ENCODE assay signal across 8 cellular contexts in the genomic region with DNA sequence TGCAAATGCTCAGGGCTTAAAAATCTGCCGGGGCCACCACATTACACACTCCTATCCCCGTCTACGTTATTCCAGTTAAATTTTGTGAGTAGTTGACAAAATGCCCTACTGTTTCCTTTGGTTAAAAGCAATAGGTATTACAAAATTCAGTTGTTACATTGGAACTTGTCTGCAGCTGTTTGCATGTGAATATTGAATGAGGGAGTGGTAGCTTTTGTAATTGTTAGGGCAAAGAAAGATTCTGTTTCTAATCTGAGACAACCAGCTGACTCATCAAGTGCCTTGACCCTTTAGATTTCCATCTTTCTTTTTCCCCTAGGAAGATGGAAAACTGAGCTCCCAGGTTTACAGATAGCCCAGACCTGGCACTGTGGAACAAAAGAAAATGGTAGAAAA. TPM values are rescaled to one million over a fixed set of nuclear protein-coding genes. Genes with fewer than 3 reads are reported as not detected.
DNase-seq lines count a peak whose midpoint lies in the region; TF ChIP-seq lines count a peak whose summit lies in the region.

No MANE protein-coding gene starts in this region.

- peaks cover 21% of the 10 kb centered on the region for H3K36me3 ChIP-seq in CD4-positive, alpha-beta memory T cell (ENCODE audit: insufficient read depth, low read length)

- H3K27me3 ChIP-seq in CD4-positive, alpha-beta memory T cell (ENCODE audit: insufficient read depth, low read length) = no peaks in the 10 kb centered on the region
- no peaks in the 10 kb centered on the region for H3K27me3 ChIP-seq in dorsolateral prefrontal cortex

- H3K27ac Mint-ChIP-seq in CD4-positive, alpha-beta memory T cell = peak overlapping the region in 6 of 7 donors; percentile 49 to 86 (median 70)
- H3K27ac Mint-ChIP-seq in osteocyte (ENCODE audit: unreplicated experiment) = peak overlapping the region; percentile 91

- CTCF ChIA-PET in CD4-positive, alpha-beta memory T cell (lab: Charles Lee; ENCODE audit: partially characterized antibody) = interaction anchor here (0.7 to 5.7 kb wide), 29 partner anchors 9 to 329 kb away, joined by 3 to 53 read pairs (median 5); a partner anchor contains a TSS

- H3K4me1 ChIP-seq in CD4-positive, alpha-beta memory T cell (ENCODE audit: insufficient read depth, low read length) = peaks cover 50% of the 10 kb centered on the region

- H3K4me1 Mint-ChIP-seq in CD4-positive, alpha-beta memory T cell = peaks cover 34 to 71% (median 50%) of the 10 kb centered on the region in 4 donors
- H3K4me1 Mint-ChIP-seq in osteocyte (ENCODE audit: unreplicated experiment) = peaks cover 79% of the 10 kb centered on the region

- no peak overlapping the region for H3K4me3 ChIP-seq in CD4-positive, alpha-beta memory T cell (ENCODE audit: low read length in 2 of 2)
- peak overlapping the region in 2 of 59 donors; percentile 14 to 34 for H3K4me3 ChIP-seq in dorsolateral prefrontal cortex

- POLR2A ChIA-PET in CD4-positive, alpha-beta memory T cell (lab: Charles Lee; ENCODE audit: partially characterized antibody) = interaction anchor here (0.8 to 3.3 kb wide), 11 partner anchors 8 to 139 kb away, joined by 3 to 18 read pairs (median 5); a partner anchor contains a TSS

- no peak overlapping the region for H3K4me3 Mint-ChIP-seq in CD4-positive, alpha-beta memory T cell
- H3K4me3 Mint-ChIP-seq in osteocyte (ENCODE audit: unreplicated experiment) = no peak overlapping the region

- H3K27me3 Mint-ChIP-seq in CD4-positive, alpha-beta memory T cell = no peaks in the 10 kb centered on the region
- H3K27me3 Mint-ChIP-seq in osteocyte (ENCODE audit: unreplicated experiment) = no peaks in the 10 kb centered on the region

- intact Hi-C loops in CD4-positive, alpha-beta memory T cell (cut with micrococcal nuclease) = loop anchor here (1.0 kb wide), 4 partner anchors 34 to 328 kb away; a partner anchor contains a TSS
- intact Hi-C loops in dorsolateral prefrontal cortex (cut with DNase I) = loop anchor here (1.0 to 5.0 kb wide), 2 partner anchors 34 to 35 kb away; no protein-coding TSS in a partner anchor

- H3K9me3 Mint-ChIP-seq in CD4-positive, alpha-beta memory T cell = no peaks in the 10 kb centered on the region
- no peaks in the 10 kb centered on the region for H3K9me3 Mint-ChIP-seq in osteocyte (ENCODE audit: unreplicated experiment)

- H3K27ac ChIP-seq in CD4-positive, alpha-beta memory T cell (ENCODE audit: low read depth, low read length) = peak overlapping the region; percentile 16
- H3K27ac ChIP-seq in dorsolateral prefrontal cortex = peak overlapping the region in 45 of 59 donors; percentile 2 to 69 (median 37)

- H3K9me3 ChIP-seq in CD4-positive, alpha-beta memory T cell (ENCODE audit: control insufficient read depth in 1 of 2, low read length in 2 of 2) = no peaks in the 10 kb centered on the region

- no peak for DNase-seq in CD4-positive, alpha-beta memory T cell
- DNase-seq in M059J (ENCODE audit: low read depth) (peak; percentile 69), dorsolateral prefrontal cortex (peak in 1 of 10 donors; percentile 6), osteocyte (ENCODE audit: extremely low spot score, unreplicated experiment) (no peak), NAMALWA (ENCODE audit: low spot score) (no peak), hippocampal formation (lab: John Stamatoyannopoulos, UW) (no peak), NOMO-1 (lab: John Stamatoyannopoulos, UW; ENCODE audit: unreplicated experiment in 2 of 2) (no peak), superior temporal gyrus (ENCODE audit: extremely low spot score) (no peak)

- TF ChIP-seq CTCF in dorsolateral prefrontal cortex (IDR thresholded peaks at IDR 0.05 in 54 of 56, conservative IDR thresholded peaks at IDR 0.05 in 2 of 56; ENCODE audit: low read depth in 1 of 56, partially characterized antibody in 56 of 56) = no peak
- TF ChIP-seq CTCF in osteocyte (IDR thresholded peaks at IDR 0.05) = no peak

- H3K36me3 Mint-ChIP-seq in CD4-positive, alpha-beta memory T cell = peaks cover 16 to 31% of the 10 kb centered on the region in 2 donors
- H3K36me3 Mint-ChIP-seq in osteocyte (ENCODE audit: unreplicated experiment) = peaks cover 5% of the 10 kb centered on the region

RNA-seq across cellular contexts. Expression of a gene that starts 30.2 kb away (rescaled TPM):
- 10 to 100 TPM; 52.4 to 56.5 TPM for total RNA-seq in CD4-positive, alpha-beta memory T cell
- 10 to 100 TPM in 1 of 2 donors, 1 to 10 TPM in 1; 1.5 to 10.9 TPM for polyA plus RNA-seq in CD4-positive, alpha-beta memory T cell
- total RNA-seq in M059J (2014; rRNA removed; shearing (Covaris generic)) = 7.5 and 17.2 TPM in 2 replicates
- total RNA-seq in dorsolateral prefrontal cortex (10 to 100 TPM; 17.4 to 42.6 (median 27.4) TPM), osteocyte (33.1 and 34.1 TPM in 2 replicates)

RNA-seq across cellular contexts. Expression of a gene that starts 31.0 kb away (rescaled TPM):
- total RNA-seq in CD4-positive, alpha-beta memory T cell = 1 to 10 TPM; 5.1 to 8.1 TPM
- 1 to 10 TPM; 4.2 to 9.4 TPM for polyA plus RNA-seq in CD4-positive, alpha-beta memory T cell
- not detected in 2 replicates for total RNA-seq in M059J (2014; rRNA removed; shearing (Covaris generic))
- total RNA-seq in dorsolateral prefrontal cortex (10 to 100 TPM in 42 of 120 experiments, 1 to 10 TPM in 78; 3.6 to 17.8 (median 8.8) TPM), osteocyte (1.1 and 2.4 TPM in 2 replicates)

RNA-seq across cellular contexts. Expression of a gene that starts 43.9 kb away (rescaled TPM):
- total RNA-seq in CD4-positive, alpha-beta memory T cell = 100 to 1,000 TPM; 119 to 121 TPM
- 10 to 100 TPM in 1 of 2 donors, 1 to 10 TPM in 1; 8.3 to 24.3 TPM for polyA plus RNA-seq in CD4-positive, alpha-beta memory T cell
- 146 and 187 TPM in 2 replicates for total RNA-seq in M059J (2014; rRNA removed; shearing (Covaris generic))
- 100 to 1,000 TPM in 3 of 120 experiments, 10 to 100 TPM in 117; 46.9 to 108 (median 65.7) TPM for total RNA-seq in dorsolateral prefrontal cortex
- total RNA-seq in osteocyte = 185 and 198 TPM in 2 replicates

RNA-seq across cellular contexts. Expression of a gene that starts 57.9 kb away (rescaled TPM):
- total RNA-seq in CD4-positive, alpha-beta memory T cell = 100 to 1,000 TPM; 300 to 303 TPM
- polyA plus RNA-seq in CD4-positive, alpha-beta memory T cell = 100 to 1,000 TPM; 188 to 212 TPM
- 390 and 442 TPM in 2 replicates for total RNA-seq in M059J (2014; rRNA removed; shearing (Covaris generic))
- total RNA-seq in dorsolateral prefrontal cortex = 100 to 1,000 TPM; 241 to 437 (median 288) TPM
- total RNA-seq in osteocyte = 447 and 458 TPM in 2 replicates
